ENCODE assay signal across 1 cellular context in genomic region chr10:125983161-125983560, GRCh38.
TF ChIP-seq lines count a peak whose summit lies in the region.

No MANE protein-coding gene starts in this region.

TF ChIP-seq in SK-N-SH treated with all-trans-retinoic acid at 6 μM for 48 hours, 23 proteins besides CTCF, POLR2A, EP300 and RAD21 (continued from another document):
- TF ChIP-seq POU6F1 (CRISPR knock-in tag; IDR thresholded peaks at IDR 0.05; ENCODE audit: borderline replicate concordance, low read depth) (no peak), ARNTL (CRISPR knock-in tag; IDR thresholded peaks at IDR 0.05; ENCODE audit: borderline replicate concordance, low read depth) (no peak), ESRRG (CRISPR knock-in tag; IDR thresholded peaks at IDR 0.05) (no peak), PPARA (CRISPR knock-in tag; IDR thresholded peaks at IDR 0.05; ENCODE audit: borderline replicate concordance) (no peak), PATZ1 (CRISPR knock-in tag; IDR thresholded peaks at IDR 0.05; ENCODE audit: borderline replicate concordance) (no peak), ZFP30 (CRISPR knock-in tag; IDR thresholded peaks at IDR 0.05) (no peak), ZFP3 (CRISPR knock-in tag; IDR thresholded peaks at IDR 0.05) (no peak), ZC3H10 (CRISPR knock-in tag; IDR thresholded peaks at IDR 0.05) (no peak), GLIS3 (CRISPR knock-in tag; IDR thresholded peaks at IDR 0.05) (no peak)
